In the genomic region with DNA sequence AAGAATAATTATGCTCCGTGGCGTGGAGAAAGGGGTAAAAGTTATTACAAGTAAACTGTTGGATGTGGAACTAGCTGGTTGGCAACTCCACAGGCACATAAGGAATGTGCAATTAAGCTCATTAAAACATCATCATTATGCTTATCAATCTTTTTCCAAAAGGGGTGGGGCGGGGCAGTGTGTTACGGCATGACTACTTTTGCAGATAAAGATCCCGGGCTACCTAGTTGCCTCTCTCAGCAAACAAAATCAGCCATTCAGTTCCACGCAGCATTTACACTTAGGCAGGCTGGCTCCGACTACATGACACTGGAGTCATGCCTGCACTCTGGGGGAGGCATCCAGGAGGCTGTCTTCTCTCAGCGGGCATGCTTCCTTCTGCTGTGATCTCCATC, we compare ENCODE assay signal across 1 cellular context.
TF ChIP-seq lines count a peak whose summit lies in the region.

No MANE protein-coding gene starts in this region.

TF ChIP-seq in SK-N-SH treated with all-trans-retinoic acid at 6 μM for 48 hours, 23 proteins besides CTCF, POLR2A, EP300 and RAD21 (continued from another document):
- TF ChIP-seq, protein P1, sequence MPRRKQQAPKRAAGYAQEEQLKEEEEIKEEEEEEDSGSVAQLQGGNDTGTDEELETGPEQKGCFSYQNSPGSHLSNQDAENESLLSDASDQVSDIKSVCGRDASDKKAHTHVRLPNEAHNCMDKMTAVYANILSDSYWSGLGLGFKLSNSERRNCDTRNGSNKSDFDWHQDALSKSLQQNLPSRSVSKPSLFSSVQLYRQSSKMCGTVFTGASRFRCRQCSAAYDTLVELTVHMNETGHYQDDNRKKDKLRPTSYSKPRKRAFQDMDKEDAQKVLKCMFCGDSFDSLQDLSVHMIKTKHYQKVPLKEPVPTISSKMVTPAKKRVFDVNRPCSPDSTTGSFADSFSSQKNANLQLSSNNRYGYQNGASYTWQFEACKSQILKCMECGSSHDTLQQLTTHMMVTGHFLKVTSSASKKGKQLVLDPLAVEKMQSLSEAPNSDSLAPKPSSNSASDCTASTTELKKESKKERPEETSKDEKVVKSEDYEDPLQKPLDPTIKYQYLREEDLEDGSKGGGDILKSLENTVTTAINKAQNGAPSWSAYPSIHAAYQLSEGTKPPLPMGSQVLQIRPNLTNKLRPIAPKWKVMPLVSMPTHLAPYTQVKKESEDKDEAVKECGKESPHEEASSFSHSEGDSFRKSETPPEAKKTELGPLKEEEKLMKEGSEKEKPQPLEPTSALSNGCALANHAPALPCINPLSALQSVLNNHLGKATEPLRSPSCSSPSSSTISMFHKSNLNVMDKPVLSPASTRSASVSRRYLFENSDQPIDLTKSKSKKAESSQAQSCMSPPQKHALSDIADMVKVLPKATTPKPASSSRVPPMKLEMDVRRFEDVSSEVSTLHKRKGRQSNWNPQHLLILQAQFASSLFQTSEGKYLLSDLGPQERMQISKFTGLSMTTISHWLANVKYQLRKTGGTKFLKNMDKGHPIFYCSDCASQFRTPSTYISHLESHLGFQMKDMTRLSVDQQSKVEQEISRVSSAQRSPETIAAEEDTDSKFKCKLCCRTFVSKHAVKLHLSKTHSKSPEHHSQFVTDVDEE (CRISPR knock-in tag; IDR thresholded peaks at IDR 0.05): no peak
- no peak for TF ChIP-seq ISL1 (CRISPR knock-in tag; IDR thresholded peaks at IDR 0.05)
- TF ChIP-seq GLIS3 (CRISPR knock-in tag; IDR thresholded peaks at IDR 0.05): no peak
- TF ChIP-seq TOX (CRISPR knock-in tag; IDR thresholded peaks at IDR 0.05; ENCODE audit: borderline replicate concordance): no peak
- TF ChIP-seq, protein P2, sequence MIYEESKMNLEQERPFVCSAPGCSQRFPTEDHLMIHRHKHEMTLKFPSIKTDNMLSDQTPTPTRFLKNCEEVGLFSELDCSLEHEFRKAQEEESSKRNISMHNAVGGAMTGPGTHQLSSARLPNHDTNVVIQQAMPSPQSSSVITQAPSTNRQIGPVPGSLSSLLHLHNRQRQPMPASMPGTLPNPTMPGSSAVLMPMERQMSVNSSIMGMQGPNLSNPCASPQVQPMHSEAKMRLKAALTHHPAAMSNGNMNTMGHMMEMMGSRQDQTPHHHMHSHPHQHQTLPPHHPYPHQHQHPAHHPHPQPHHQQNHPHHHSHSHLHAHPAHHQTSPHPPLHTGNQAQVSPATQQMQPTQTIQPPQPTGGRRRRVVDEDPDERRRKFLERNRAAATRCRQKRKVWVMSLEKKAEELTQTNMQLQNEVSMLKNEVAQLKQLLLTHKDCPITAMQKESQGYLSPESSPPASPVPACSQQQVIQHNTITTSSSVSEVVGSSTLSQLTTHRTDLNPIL (CRISPR knock-in tag; IDR thresholded peaks at IDR 0.05; ENCODE audit: low read depth): no peak
- TF ChIP-seq PPARA (CRISPR knock-in tag; IDR thresholded peaks at IDR 0.05; ENCODE audit: borderline replicate concordance): no peak
- no peak for TF ChIP-seq ARNTL (CRISPR knock-in tag; IDR thresholded peaks at IDR 0.05; ENCODE audit: borderline replicate concordance, low read depth)
- TF ChIP-seq ESRRG (CRISPR knock-in tag; IDR thresholded peaks at IDR 0.05): no peak
